ENCODE assay signal across 8 cellular contexts in genomic region chr10:120824864-120825263, GRCh38. TPM values are rescaled to one million over a fixed set of nuclear protein-coding genes. Genes with fewer than 3 reads are reported as not detected.
A peak's percentile ranks its signal among the peaks of the same experiment; 100 is the strongest.
DNase-seq lines count a peak whose midpoint lies in the region; ATAC-seq and TF ChIP-seq lines count a peak whose summit lies in the region.

No MANE protein-coding gene starts in this region.

- intact Hi-C loops in left lung (cut with DNase I) = no loop called here

- no peaks in the 10 kb centered on the region for H3K79me2 ChIP-seq in KMS-11 (ENCODE audit: insufficient read depth, low read depth)

- H3K4me1 ChIP-seq in KMS-11 (ENCODE audit: low read depth, poor library complexity, severe bottlenecking) (no peaks in the 10 kb centered on the region), left lung (peaks cover 0 to 4% of the 10 kb centered on the region in 2 donors), right atrium auricular region (no peaks in the 10 kb centered on the region)

- no peaks in the 10 kb centered on the region for H4K20me1 ChIP-seq in KMS-11 (ENCODE audit: insufficient read depth)

- H3K36me3 ChIP-seq in KMS-11 (ENCODE audit: insufficient read depth) (no peaks in the 10 kb centered on the region), left lung (no peaks in the 10 kb centered on the region), right atrium auricular region (no peaks in the 10 kb centered on the region)

- TF ChIP-seq CTCF in KMS-11 (conservative IDR thresholded peaks at IDR 0.05; ENCODE audit: low read depth, low read length) (peak; percentile 52), VCaP (conservative IDR thresholded peaks at IDR 0.05) (peak; percentile 33; the same call in 1 of the 2 replicates), left lung (IDR thresholded peaks at IDR 0.05) (peak; percentile 37 to 45), right atrium auricular region (IDR thresholded peaks at IDR 0.05) (peak in 1 of 2 donors; percentile 40)

- H3K4me3 ChIP-seq in KMS-11 (IDR thresholded peaks at IDR 0.05; ENCODE audit: insufficient read depth, low read depth, low read length) (no peak overlapping the region), left lung (no peak overlapping the region), right atrium auricular region (no peak overlapping the region)

- H3K27ac ChIP-seq in KMS-11 (no peak overlapping the region), VCaP (no peak overlapping the region), left lung (no peak overlapping the region), right atrium auricular region (no peak overlapping the region)

- no peaks in the 10 kb centered on the region for H3K9me3 ChIP-seq in left lung
- H3K9me3 ChIP-seq in right atrium auricular region = no peaks in the 10 kb centered on the region

- H3K27me3 ChIP-seq in KMS-11 (ENCODE audit: insufficient read depth, low read depth) = no peaks in the 10 kb centered on the region
- H3K27me3 ChIP-seq in left lung = no peaks in the 10 kb centered on the region
- no peaks in the 10 kb centered on the region for H3K27me3 ChIP-seq in right atrium auricular region

- ATAC-seq in left lung (peak; percentile 82), GM21447 (IDR thresholded peaks at IDR 0.05; ENCODE audit: unreplicated experiment) (no peak), GM19023 (IDR thresholded peaks at IDR 0.05; ENCODE audit: unreplicated experiment) (no peak)

- H3K9ac ChIP-seq in KMS-11 = no peak overlapping the region

- no peak overlapping the region for H3K4me2 ChIP-seq in KMS-11

- DNase-seq in GDM1 (lab: John Stamatoyannopoulos, UW) (peak; percentile 17), left lung (peak in 1 of 2 donors; percentile 36), DMS153 treated with DMSO at 0.1 percent for 48 hours (lab: John Stamatoyannopoulos, UW; ENCODE audit: unreplicated experiment) (no peak), right atrium auricular region (ENCODE audit: low spot score) (no peak)

- H2AFZ ChIP-seq in KMS-11 (ENCODE audit: low read depth) = no peak overlapping the region

RNA-seq across cellular contexts. Expression of gene WDR11, which starts 26.3 kb away (rescaled TPM):
- total RNA-seq in left lung (10 to 100 TPM; 47.8 to 47.9 TPM), right atrium auricular region (10 to 100 TPM; 11.1 to 12.7 TPM)
